ENCODE assay signal across 7 cellular contexts in the genomic region with DNA sequence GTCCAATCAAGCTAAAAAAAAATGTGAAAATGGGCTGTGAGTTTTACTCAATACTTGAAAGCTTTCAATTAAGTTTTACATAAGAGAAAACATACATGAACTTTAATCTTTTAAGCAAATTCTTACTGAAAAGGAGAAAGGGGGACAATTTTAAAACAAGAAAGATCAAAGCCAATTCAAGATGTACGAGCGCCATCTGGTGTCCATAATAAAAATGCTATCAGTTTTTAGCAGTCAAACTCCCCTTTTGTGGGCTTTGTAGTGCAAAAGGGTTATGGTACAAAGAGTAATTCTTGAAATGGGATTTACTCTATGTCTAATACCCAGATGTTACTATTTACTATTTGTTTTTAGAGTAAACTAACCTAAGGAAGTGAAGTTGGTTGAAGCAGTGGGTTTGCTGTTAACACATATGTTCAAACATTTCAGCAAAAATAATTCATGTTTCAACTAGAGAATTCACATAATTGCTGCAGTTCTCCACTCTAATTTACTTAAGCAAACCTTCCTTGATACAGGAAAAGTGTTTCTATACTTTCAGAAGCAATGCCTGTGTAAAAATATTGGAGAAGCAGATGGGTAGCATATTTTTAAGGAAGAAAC.
DNase-seq lines count a peak whose midpoint lies in the region; ATAC-seq and TF ChIP-seq lines count a peak whose summit lies in the region.

No MANE protein-coding gene starts in this region.

- ATAC-seq in GM21390 (IDR thresholded peaks at IDR 0.05; ENCODE audit: unreplicated experiment): no peak
- no peak for ATAC-seq in GM18867 (IDR thresholded peaks at IDR 0.05; ENCODE audit: unreplicated experiment)
- ATAC-seq in HG03378 (IDR thresholded peaks at IDR 0.05; ENCODE audit: unreplicated experiment): no peak

- H3K27me3 Mint-ChIP-seq in brain: no peaks in the 10 kb centered on the region
- H3K27me3 Mint-ChIP-seq in nephron (ENCODE audit: low read depth): no peaks in the 10 kb centered on the region

- TF ChIP-seq CTCF in GM12874 (IDR thresholded peaks at IDR 0.05; ENCODE audit: insufficient read depth, low read depth, low read length) (peak; percentile 49), brain (conservative IDR thresholded peaks at IDR 0.05) (peak; percentile 84 to 89), nephron (IDR thresholded peaks at IDR 0.05; ENCODE audit: unreplicated experiment in 3 of 3) (peak; percentile 76 to 78 (median 77))

- no peaks in the 10 kb centered on the region for H3K36me3 Mint-ChIP-seq in brain
- H3K36me3 Mint-ChIP-seq in nephron (ENCODE audit: low read depth): no peaks in the 10 kb centered on the region

- H3K4me1 Mint-ChIP-seq in brain (peaks cover 19% of the 10 kb centered on the region), nephron (peaks cover 12% of the 10 kb centered on the region)

- peak; percentile 67 for DNase-seq in NCI-H1436 treated with DMSO at 0.1 percent for 48 hours (lab: John Stamatoyannopoulos, UW)

- H3K9me3 Mint-ChIP-seq in brain: peaks cover 0 to 6% (median 2%) of the 10 kb centered on the region in 5 experiments
- no peaks in the 10 kb centered on the region for H3K9me3 Mint-ChIP-seq in nephron

- H3K27ac Mint-ChIP-seq in brain (peak overlapping the region in 1 of 5 experiments; percentile 81), nephron (no peak overlapping the region)

- H3K4me3 Mint-ChIP-seq in brain: no peak overlapping the region
- H3K4me3 Mint-ChIP-seq in nephron: no peak overlapping the region
